In genomic region chr11:119337581-119338317, GRCh38 we compare ENCODE assay signal across 10 cellular contexts. TPM values are rescaled to one million over a fixed set of nuclear protein-coding genes. Genes with fewer than 3 reads are reported as not detected.
A peak's percentile ranks its signal among the peaks of the same experiment; 100 is the strongest.
DNase-seq lines count a peak whose midpoint lies in the region; ATAC-seq, FAIRE-seq and TF ChIP-seq lines count a peak whose summit lies in the region.
"Had no signal": no experiment of that assay in that cellular context is flagged by ENCODE, and none has a peak within 500 bp of the region (broad histone marks: within the 10 kb centered on the region; RNA-seq: fewer than 3 reads in every experiment).

No MANE protein-coding gene starts in this region.

- H3K36me3 ChIP-seq in mucosa of descending colon (ENCODE audit: low read depth), result no peaks in the 10 kb centered on the region

- peak overlapping the region in 3 of 4 donors; percentile 65 to 93 (median 67) for H3K4me3 Mint-ChIP-seq in IgD-negative memory B cell

- peaks cover 26% of the 10 kb centered on the region for H3K27me3 Mint-ChIP-seq in IgD-negative memory B cell

- intact Hi-C loops in mucosa of descending colon (cut with DNase I, micrococcal nuclease), result no loop called here

- ATAC-seq in mucosa of descending colon, result no peak
- ATAC-seq in left lobe of liver, result no peak
- ATAC-seq in GM18873 (IDR thresholded peaks at IDR 0.05; ENCODE audit: low FRiP score, unreplicated experiment), result no peak
- ATAC-seq in HG03571 (IDR thresholded peaks at IDR 0.05; ENCODE audit: unreplicated experiment), result no peak

- H3K4me1 Mint-ChIP-seq in IgD-negative memory B cell, result peaks cover 13 to 27% (median 23%) of the 10 kb centered on the region in 3 donors

- H3K36me3 Mint-ChIP-seq in IgD-negative memory B cell, result peaks cover 11% of the 10 kb centered on the region

- peak overlapping the region in 1 of 3 donors; percentile 72 for H3K27ac Mint-ChIP-seq in IgD-negative memory B cell
- H3K27ac Mint-ChIP-seq: activated naive CD4-positive, alpha-beta T cell treated with anti-CD3 and anti-CD28 coated beads, Interleukin-2, amount 50 U/mL, for 72 hours had no signal

- peaks cover 0 to 2% (median 0%) of the 10 kb centered on the region in 3 donors for H3K9me3 Mint-ChIP-seq in IgD-negative memory B cell
- H3K9me3 Mint-ChIP-seq: activated naive CD4-positive, alpha-beta T cell treated with anti-CD3 and anti-CD28 coated beads, Interleukin-2, amount 50 U/mL, for 72 hours had no signal

- H3K4me3 ChIP-seq in mucosa of descending colon, result no peak overlapping the region

- peak; percentile 85 for DNase-seq in AG08396 (ENCODE audit: low spot score)
- peak; percentile 76 for DNase-seq in cerebellar cortex (ENCODE audit: low spot score)
- DNase-seq in mucosa of descending colon, result peak in 2 of 3 donors; percentile 47 to 52
- DNase-seq in left lobe of liver (ENCODE audit: low spot score), result no peak
- DNase-seq in frontal cortex (ENCODE audit: low spot score in 2 of 2), result no peak

- H3K4me1 ChIP-seq in mucosa of descending colon (ENCODE audit: low read depth), result peaks cover 31% of the 10 kb centered on the region

- H3K9me3 ChIP-seq in mucosa of descending colon, result no peaks in the 10 kb centered on the region

- FAIRE-seq in frontal cortex (lab: Jason Lieb, UNC), result no peak

- TF ChIP-seq CTCF in mucosa of descending colon (IDR thresholded peaks at IDR 0.05), result no peak

RNA-seq across cellular contexts. Expression of gene C1QTNF5, which starts 2.9 kb away (rescaled TPM):
- not detected for polyA plus RNA-seq in IgD-negative memory B cell
- 10 to 100 TPM in 1 of 3 donors, 1 to 10 TPM in 2; 5.1 to 13.9 (median 9.3) TPM for total RNA-seq in mucosa of descending colon
- total RNA-seq in left lobe of liver, result 4.7 TPM
- 2.4 TPM for total RNA-seq in frontal cortex
- total RNA-seq: activated naive CD4-positive, alpha-beta T cell treated with anti-CD3 and anti-CD28 coated beads, Interleukin-2, amount 50 U/mL, for 72 hours; mononuclear cell had no signal

RNA-seq across cellular contexts. Expression of gene RNF26, which starts 3.4 kb away (rescaled TPM):
- polyA plus RNA-seq in IgD-negative memory B cell, result 41.1 TPM
- total RNA-seq in mucosa of descending colon (10 to 100 TPM; 20.7 to 24.7 (median 23.7) TPM), left lobe of liver (15.0 TPM), frontal cortex (2.9 TPM)

RNA-seq across cellular contexts. Expression of gene MFRP, which starts 8.8 kb away (rescaled TPM):
- polyA plus RNA-seq in IgD-negative memory B cell, result not detected
- total RNA-seq in mucosa of descending colon (not detected), left lobe of liver (not detected), frontal cortex (not detected)
- total RNA-seq: activated naive CD4-positive, alpha-beta T cell treated with anti-CD3 and anti-CD28 coated beads, Interleukin-2, amount 50 U/mL, for 72 hours; mononuclear cell had no signal

RNA-seq across cellular contexts. Expression of gene MCAM, which starts 20.8 kb away (rescaled TPM):
- 1.3 TPM for polyA plus RNA-seq in IgD-negative memory B cell
- total RNA-seq in mucosa of descending colon, result 100 to 1,000 TPM in 1 of 3 donors, 10 to 100 TPM in 1, 1 to 10 TPM in 1; 9.7 to 186 (median 32.5) TPM
- 1.5 TPM for total RNA-seq in left lobe of liver
- total RNA-seq in frontal cortex, result 11.4 TPM

RNA-seq across cellular contexts. Expression of gene USP2, which starts 43.7 kb away (rescaled TPM):
- not detected for polyA plus RNA-seq in IgD-negative memory B cell
- total RNA-seq in mucosa of descending colon (10 to 100 TPM; 16.9 to 84.3 (median 26.7) TPM), left lobe of liver (10.9 TPM), frontal cortex (2.4 TPM)

Comparison
In these comparisons a context has a peak if more than half of its experiments do, and no peak if none do; other contexts are left out.
1. DNase-seq: peak in AG08396 (single experiment), cerebellar cortex (single experiment) and mucosa of descending colon (2 of 3); none in left lobe of liver (single experiment) and frontal cortex (0 of 2).